ENCODE assay signal across 21 cellular contexts in the genomic region with DNA sequence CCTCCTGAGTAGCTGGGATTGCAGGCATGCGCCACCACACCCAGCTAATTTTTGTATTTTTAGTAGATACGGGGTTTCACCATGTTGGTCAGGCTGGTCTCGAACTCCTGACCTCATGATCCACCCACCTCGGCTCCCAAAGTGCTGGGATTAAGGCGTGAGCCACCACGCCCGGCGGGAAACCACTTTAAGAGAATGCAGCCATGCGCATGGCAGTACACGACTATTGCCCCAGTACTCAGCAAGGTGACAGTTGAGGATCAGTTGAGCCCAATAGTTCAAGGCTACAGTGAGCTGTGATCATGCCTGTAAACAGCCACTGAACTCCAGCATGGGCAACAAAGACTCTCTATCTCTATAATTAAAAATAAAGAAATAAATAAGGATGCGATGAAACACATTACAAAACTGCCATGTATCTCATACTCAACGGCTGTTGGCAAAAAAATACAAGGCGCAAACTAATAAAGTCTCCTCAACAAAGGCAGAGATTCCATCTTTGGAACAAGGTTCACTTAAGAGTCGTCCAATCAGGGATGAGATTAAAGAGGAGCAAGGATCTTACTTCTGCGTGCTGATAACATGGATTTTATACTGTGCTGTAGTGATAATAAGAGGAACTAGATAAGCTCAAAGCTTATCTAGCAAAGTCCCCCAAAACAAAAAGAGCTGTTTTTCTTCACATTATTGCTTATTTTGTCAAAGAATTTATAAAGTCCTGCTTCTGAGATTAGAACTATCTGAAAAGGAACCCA.
"Had no signal": no experiment of that assay in that cellular context is flagged by ENCODE, and none has a peak within 500 bp of the region (broad histone marks: within the 10 kb centered on the region; RNA-seq: fewer than 3 reads in every experiment).

No MANE protein-coding gene starts in this region.

- H3K27ac ChIP-seq: dorsolateral prefrontal cortex, gastroesophageal sphincter, left ventricle myocardium inferior, parathyroid adenoma, tibial artery had no signal

- H3K27ac Mint-ChIP-seq: activated B cell treated with CpG ODN at 0.5 μM for 24 hours; activated CD4-positive, alpha-beta T cell treated with anti-CD3 and anti-CD28 coated beads for 36 hours; activated naive CD8-positive, alpha-beta T cell treated with anti-CD3 and anti-CD28 coated beads for 36 hours; activated T-helper 17 cell treated with anti-CD3 and anti-CD28 coated beads, Interleukin-2, amount 50 U/mL, for 72 hours; effector memory CD8-positive, alpha-beta T cell; stimulated activated effector memory CD8-positive, alpha-beta T cell treated with anti-CD3 and anti-CD28 coated beads, Interleukin-12 subunit alpha, Interleukin-12 subunit beta, amount 100 ng/mL, for 72 hours had no signal

- H3K9ac ChIP-seq: parathyroid adenoma had no signal

- H3K27me3 Mint-ChIP-seq: activated B cell treated with CpG ODN at 0.5 μM for 24 hours; activated CD4-positive, alpha-beta T cell treated with anti-CD3 and anti-CD28 coated beads for 36 hours; activated naive CD8-positive, alpha-beta T cell treated with anti-CD3 and anti-CD28 coated beads for 36 hours; activated T-helper 17 cell treated with anti-CD3 and anti-CD28 coated beads, Interleukin-2, amount 50 U/mL, for 72 hours; central memory CD8-positive, alpha-beta T cell; effector memory CD8-positive, alpha-beta T cell; stimulated activated naive CD8-positive, alpha-beta T cell treated with anti-CD3 and anti-CD28 coated beads, Interleukin-15, amount 100 ng/mL, for 72 hours had no signal

- DNase-seq: activated B cell treated with CpG ODN at 0.5 μM for 24 hours; activated CD4-positive, alpha-beta T cell treated with anti-CD3 and anti-CD28 coated beads for 36 hours; activated CD4-positive, alpha-beta T cell treated with anti-CD3 and anti-CD28 coated beads, Interleukin-2, amount 50 U/mL, for 4 hours; activated naive CD8-positive, alpha-beta T cell treated with anti-CD3 and anti-CD28 coated beads for 36 hours; activated T-cell treated with anti-CD3 and anti-CD28 coated beads, Interleukin-2, amount 50 U/mL, for 1 hour; dorsolateral prefrontal cortex; effector memory CD8-positive, alpha-beta T cell; head of caudate nucleus; hypothalamus; left ventricle myocardium inferior; midbrain; nucleus accumbens; right cardiac atrium; stimulated activated CD4-positive, alpha-beta T cell treated with anti-CD3 and anti-CD28 coated beads, Interleukin-2, amount 100 ng/mL, for 24 hours; stimulated activated naive CD8-positive, alpha-beta T cell treated with anti-CD3 and anti-CD28 coated beads, Interleukin-15, amount 100 ng/mL, for 72 hours; tibial artery had no signal

- ATAC-seq: activated CD4-positive, alpha-beta T cell treated with anti-CD3 and anti-CD28 coated beads for 36 hours; activated T-helper 17 cell treated with anti-CD3 and anti-CD28 coated beads, Interleukin-2, amount 50 U/mL, for 72 hours; effector memory CD8-positive, alpha-beta T cell; gastroesophageal sphincter; right cardiac atrium; stimulated activated naive CD8-positive, alpha-beta T cell treated with anti-CD3 and anti-CD28 coated beads, Interleukin-15, amount 100 ng/mL, for 72 hours had no signal

- H3K4me3 ChIP-seq: dorsolateral prefrontal cortex, gastroesophageal sphincter, left ventricle myocardium inferior, tibial artery had no signal

- H3K27me3 ChIP-seq: dorsolateral prefrontal cortex, gastroesophageal sphincter, tibial artery had no signal

- H3K9me3 Mint-ChIP-seq: activated B cell treated with CpG ODN at 0.5 μM for 24 hours; activated naive CD8-positive, alpha-beta T cell treated with anti-CD3 and anti-CD28 coated beads for 36 hours; activated T-helper 17 cell treated with anti-CD3 and anti-CD28 coated beads, Interleukin-2, amount 50 U/mL, for 72 hours; central memory CD8-positive, alpha-beta T cell; effector memory CD8-positive, alpha-beta T cell; stimulated activated effector memory CD8-positive, alpha-beta T cell treated with anti-CD3 and anti-CD28 coated beads, Interleukin-12 subunit alpha, Interleukin-12 subunit beta, amount 100 ng/mL, for 72 hours; stimulated activated naive CD8-positive, alpha-beta T cell treated with anti-CD3 and anti-CD28 coated beads, Interleukin-15, amount 100 ng/mL, for 72 hours had no signal

- H3K4me1 Mint-ChIP-seq: central memory CD8-positive, alpha-beta T cell had no signal

- H3K9me3 ChIP-seq: gastroesophageal sphincter, left ventricle myocardium inferior, tibial artery had no signal

- H3K4me3 Mint-ChIP-seq: activated B cell treated with CpG ODN at 0.5 μM for 24 hours; activated CD4-positive, alpha-beta T cell treated with anti-CD3 and anti-CD28 coated beads for 36 hours; activated naive CD8-positive, alpha-beta T cell treated with anti-CD3 and anti-CD28 coated beads for 36 hours; activated T-helper 17 cell treated with anti-CD3 and anti-CD28 coated beads, Interleukin-2, amount 50 U/mL, for 72 hours; central memory CD8-positive, alpha-beta T cell; effector memory CD8-positive, alpha-beta T cell; stimulated activated effector memory CD8-positive, alpha-beta T cell treated with anti-CD3 and anti-CD28 coated beads, Interleukin-12 subunit alpha, Interleukin-12 subunit beta, amount 100 ng/mL, for 72 hours; stimulated activated naive CD8-positive, alpha-beta T cell treated with anti-CD3 and anti-CD28 coated beads, Interleukin-15, amount 100 ng/mL, for 72 hours had no signal

- H3K4me1 ChIP-seq: parathyroid adenoma had no signal

- H2AFZ ChIP-seq: parathyroid adenoma had no signal
